19 cellular contexts compared by ENCODE assay signal in genomic region chr10:127198307-127198706, GRCh38. TPM values are rescaled to one million over a fixed set of nuclear protein-coding genes. Genes with fewer than 3 reads are reported as not detected.
DNase-seq lines count a peak whose midpoint lies in the region; ATAC-seq and TF ChIP-seq lines count a peak whose summit lies in the region.
"Had no signal": no experiment of that assay in that cellular context is flagged by ENCODE, and none has a peak within 500 bp of the region (broad histone marks: within the 10 kb centered on the region; RNA-seq: fewer than 3 reads in every experiment).

No MANE protein-coding gene starts in this region.

- H3K27me3 ChIP-seq in left ventricle myocardium inferior (ENCODE audit: low read depth) (peaks cover 21% of the 10 kb centered on the region), SK-N-SH (ENCODE audit: insufficient read depth) (no peaks in the 10 kb centered on the region), tibial nerve (peaks cover 0 to 6% of the 10 kb centered on the region in 2 donors), lower lobe of right lung (ENCODE audit: low read depth) (peaks cover 25% of the 10 kb centered on the region)
- H3K27me3 ChIP-seq: ascending aorta had no signal

- H3F3A ChIP-seq in SK-N-SH (replicated peaks; ENCODE audit: insufficient read depth), result peaks cover 5% of the 10 kb centered on the region

- H3K4me1 ChIP-seq in left ventricle myocardium inferior (peaks cover 25% of the 10 kb centered on the region), SK-N-SH (ENCODE audit: control insufficient read depth in 1 of 2, insufficient read depth in 2 of 2, low read depth in 1 of 2, low read length in 1 of 2) (peaks cover 0 to 10% of the 10 kb centered on the region in 2 experiments; a peak in 1 of 4 replicates), tibial nerve (peaks cover 0 to 20% (median 10%) of the 10 kb centered on the region in 4 donors), lower lobe of right lung (peaks cover 17% of the 10 kb centered on the region)

- H2AFZ ChIP-seq in SK-N-SH (ENCODE audit: low read depth), result no peak overlapping the region

- no peak overlapping the region for H3K4me2 ChIP-seq in SK-N-SH

- TF ChIP-seq EP300 in SK-N-SH (IDR thresholded peaks at IDR 0.05; ENCODE audit: borderline replicate concordance in 1 of 2, low read depth in 1 of 2, low read length in 1 of 2), result no peak
- TF ChIP-seq EP300 in tibial nerve (IDR thresholded peaks at IDR 0.05), result no peak

- peaks cover 38% of the 10 kb centered on the region for H4K20me1 ChIP-seq in SK-N-SH (ENCODE audit: insufficient read depth)

- H3K4me3 ChIP-seq in left ventricle myocardium inferior (no peak overlapping the region), SK-N-SH (ENCODE audit: low read depth in 2 of 2, low read length in 1 of 2) (no peak overlapping the region), fibroblast of villous mesenchyme (ENCODE audit: low read depth, low read length) (no peak overlapping the region), tibial nerve (no peak overlapping the region), lower lobe of right lung (no peak overlapping the region)
- H3K4me3 ChIP-seq: ascending aorta had no signal

- no peak overlapping the region for H3K9ac ChIP-seq in SK-N-SH

- no peaks in the 10 kb centered on the region for H3K36me3 ChIP-seq in left ventricle myocardium inferior
- H3K36me3 ChIP-seq in SK-N-SH (replicated peaks in 1 of 2; ENCODE audit: control insufficient read depth in 1 of 2, insufficient read depth in 2 of 2, low read length in 1 of 2), result no peaks in the 10 kb centered on the region
- H3K36me3 ChIP-seq in tibial nerve, result peaks cover 0 to 11% (median 0%) of the 10 kb centered on the region in 3 donors
- no peaks in the 10 kb centered on the region for H3K36me3 ChIP-seq in lower lobe of right lung
- H3K36me3 ChIP-seq: ascending aorta, neutrophil had no signal

- H3K9me2 ChIP-seq in SK-N-SH, result no peaks in the 10 kb centered on the region

- 98% methylated on average over 5 of the region's 5 CpGs for WGBS in SK-N-SH (ENCODE audit: low lambda C conversion rate)
- WGBS in tibial nerve, 2 donors, result 96% methylated on average over 5 of the region's 5 CpGs

- CTCF ChIA-PET in SK-N-SH (lab: Yijun Ruan, JAX), result interaction anchor here (1.2 to 6.6 kb wide), 4 partner anchors 9 to 656 kb away, joined by 5 to 29 read pairs (median 6); no protein-coding TSS in a partner anchor

- peak; percentile 12 for TF ChIP-seq CTCF in left ventricle myocardium inferior (IDR thresholded peaks at IDR 0.05; ENCODE audit: borderline replicate concordance)
- peak; percentile 33 for TF ChIP-seq CTCF in SK-N-SH (IDR thresholded peaks at IDR 0.05)
- peak; percentile 8 for TF ChIP-seq CTCF in fibroblast of villous mesenchyme (IDR thresholded peaks at IDR 0.05; ENCODE audit: insufficient read depth, low read depth, low read length)
- TF ChIP-seq CTCF in tibial nerve (IDR thresholded peaks at IDR 0.05), result no peak
- TF ChIP-seq CTCF in lower lobe of right lung (IDR thresholded peaks at IDR 0.05), result no peak

- no peaks in the 10 kb centered on the region for H3K79me2 ChIP-seq in SK-N-SH (ENCODE audit: insufficient read depth)

- no peak for ATAC-seq in left ventricle myocardium superior
- ATAC-seq in lower lobe of right lung, result no peak
- ATAC-seq in HG02759 (IDR thresholded peaks at IDR 0.05; ENCODE audit: unreplicated experiment), result no peak
- ATAC-seq: activated CD8-positive, alpha-beta memory T cell treated with anti-CD3 and anti-CD28 coated beads, Interleukin-2, amount 10 ng/mL, durations not matched to agents 7 days and 5 days; sciatic nerve had no signal

- POLR2A ChIA-PET in SK-N-SH (lab: Yijun Ruan, JAX), result no interaction called here

- TF ChIP-seq RAD21 in SK-N-SH (IDR thresholded peaks at IDR 0.05; ENCODE audit: low read length), result peak; percentile 24; the same call in 1 of the 2 replicates

- TF ChIP-seq POLR2A in tibial nerve (IDR thresholded peaks at IDR 0.05), result no peak

- intact Hi-C loops in left ventricle myocardium inferior (cut with micrococcal nuclease) (no loop called here), left ventricle myocardium superior (cut with micrococcal nuclease) (no loop called here), lower lobe of right lung (cut with DNase I) (no loop called here)

- DNase-seq in left ventricle myocardium inferior (no peak), left ventricle myocardium superior (no peak), SK-N-SH (no peak), fibroblast of villous mesenchyme (ENCODE audit: low read depth) (no peak), tibial nerve (ENCODE audit: low spot score in 2 of 2) (no peak), T-helper 9 cell (no peak), lower lobe of right lung (no peak)
- DNase-seq: activated CD4-positive, alpha-beta T cell treated with anti-CD3 and anti-CD28 coated beads for 1 hour; activated CD8-positive, alpha-beta memory T cell treated with anti-CD3 and anti-CD28 coated beads, Interleukin-2, amount 10 ng/mL, durations not matched to agents 7 days and 5 days; activated gamma-delta T cell; NCI-H1105; SHP77; substantia nigra had no signal

- H3K27ac ChIP-seq in left ventricle myocardium inferior (replicated peaks) (no peak overlapping the region), SK-N-SH (ENCODE audit: low read depth in 2 of 2, low read length in 1 of 2) (no peak overlapping the region), tibial nerve (no peak overlapping the region), lower lobe of right lung (no peak overlapping the region)
- H3K27ac ChIP-seq: ascending aorta, neutrophil had no signal

- H3K9me3 ChIP-seq in left ventricle myocardium inferior (replicated peaks), result no peaks in the 10 kb centered on the region
- H3K9me3 ChIP-seq in SK-N-SH, result no peaks in the 10 kb centered on the region
- H3K9me3 ChIP-seq in tibial nerve, result no peaks in the 10 kb centered on the region
- no peaks in the 10 kb centered on the region for H3K9me3 ChIP-seq in lower lobe of right lung
- H3K9me3 ChIP-seq: ascending aorta, neutrophil had no signal

TF ChIP-seq in SK-N-SH, 30 proteins besides CTCF, POLR2A, EP300 and RAD21:
- TF ChIP-seq CHD2 (IDR thresholded peaks at IDR 0.05; ENCODE audit: low read length, partially characterized antibody) (no peak), RCOR1 (IDR thresholded peaks at IDR 0.05; ENCODE audit: low read length) (no peak), MEF2A (IDR thresholded peaks at IDR 0.05; ENCODE audit: borderline replicate concordance, low read depth) (no peak), MAX (IDR thresholded peaks at IDR 0.05; ENCODE audit: low read depth) (no peak), USF1 (IDR thresholded peaks at IDR 0.05; ENCODE audit: borderline replicate concordance, low read depth) (no peak), MXI1 (IDR thresholded peaks at IDR 0.05; ENCODE audit: low read depth, low read length) (no peak)
- TF ChIP-seq, protein P1, sequence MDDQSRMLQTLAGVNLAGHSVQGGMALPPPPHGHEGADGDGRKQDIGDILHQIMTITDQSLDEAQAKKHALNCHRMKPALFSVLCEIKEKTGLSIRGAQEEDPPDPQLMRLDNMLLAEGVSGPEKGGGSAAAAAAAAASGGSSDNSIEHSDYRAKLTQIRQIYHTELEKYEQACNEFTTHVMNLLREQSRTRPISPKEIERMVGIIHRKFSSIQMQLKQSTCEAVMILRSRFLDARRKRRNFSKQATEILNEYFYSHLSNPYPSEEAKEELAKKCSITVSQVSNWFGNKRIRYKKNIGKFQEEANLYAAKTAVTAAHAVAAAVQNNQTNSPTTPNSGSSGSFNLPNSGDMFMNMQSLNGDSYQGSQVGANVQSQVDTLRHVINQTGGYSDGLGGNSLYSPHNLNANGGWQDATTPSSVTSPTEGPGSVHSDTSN (IDR thresholded peaks at IDR 0.05), result no peak
- TF ChIP-seq, protein P2, sequence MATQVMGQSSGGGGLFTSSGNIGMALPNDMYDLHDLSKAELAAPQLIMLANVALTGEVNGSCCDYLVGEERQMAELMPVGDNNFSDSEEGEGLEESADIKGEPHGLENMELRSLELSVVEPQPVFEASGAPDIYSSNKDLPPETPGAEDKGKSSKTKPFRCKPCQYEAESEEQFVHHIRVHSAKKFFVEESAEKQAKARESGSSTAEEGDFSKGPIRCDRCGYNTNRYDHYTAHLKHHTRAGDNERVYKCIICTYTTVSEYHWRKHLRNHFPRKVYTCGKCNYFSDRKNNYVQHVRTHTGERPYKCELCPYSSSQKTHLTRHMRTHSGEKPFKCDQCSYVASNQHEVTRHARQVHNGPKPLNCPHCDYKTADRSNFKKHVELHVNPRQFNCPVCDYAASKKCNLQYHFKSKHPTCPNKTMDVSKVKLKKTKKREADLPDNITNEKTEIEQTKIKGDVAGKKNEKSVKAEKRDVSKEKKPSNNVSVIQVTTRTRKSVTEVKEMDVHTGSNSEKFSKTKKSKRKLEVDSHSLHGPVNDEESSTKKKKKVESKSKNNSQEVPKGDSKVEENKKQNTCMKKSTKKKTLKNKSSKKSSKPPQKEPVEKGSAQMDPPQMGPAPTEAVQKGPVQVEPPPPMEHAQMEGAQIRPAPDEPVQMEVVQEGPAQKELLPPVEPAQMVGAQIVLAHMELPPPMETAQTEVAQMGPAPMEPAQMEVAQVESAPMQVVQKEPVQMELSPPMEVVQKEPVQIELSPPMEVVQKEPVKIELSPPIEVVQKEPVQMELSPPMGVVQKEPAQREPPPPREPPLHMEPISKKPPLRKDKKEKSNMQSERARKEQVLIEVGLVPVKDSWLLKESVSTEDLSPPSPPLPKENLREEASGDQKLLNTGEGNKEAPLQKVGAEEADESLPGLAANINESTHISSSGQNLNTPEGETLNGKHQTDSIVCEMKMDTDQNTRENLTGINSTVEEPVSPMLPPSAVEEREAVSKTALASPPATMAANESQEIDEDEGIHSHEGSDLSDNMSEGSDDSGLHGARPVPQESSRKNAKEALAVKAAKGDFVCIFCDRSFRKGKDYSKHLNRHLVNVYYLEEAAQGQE (IDR thresholded peaks at IDR 0.05; ENCODE audit: low read depth, low read length), result no peak

RNA-seq across cellular contexts. Expression of gene INSYN2A, which starts 1.9 kb away (rescaled TPM):
- total RNA-seq in left ventricle myocardium inferior (not detected), left ventricle myocardium superior (not detected), fibroblast of villous mesenchyme (under 0.01 TPM in 2 replicates), tibial nerve (under 1 TPM in 3 of 4 donors, not detected in 1; 0.21 to 0.98 (median 0.30) TPM), lower lobe of right lung (not detected)
- 0.19 and 0.28 TPM in 2 replicates for polyA plus RNA-seq in SK-N-SH (2012; rRNA removed)
- 0.21 TPM in 2 replicates for polyA plus RNA-seq in SK-N-SH (2012; cell fraction: cytosol; rRNA removed)
- 0.26 and 0.30 TPM in 2 replicates for polyA plus RNA-seq in SK-N-SH (2012; cell fraction: nucleus; rRNA removed)
- total RNA-seq: activated CD8-positive, alpha-beta memory T cell treated with anti-CD3 and anti-CD28 coated beads, Interleukin-2, amount 10 ng/mL, durations not matched to agents 7 days and 5 days; ascending aorta; mesenteric fat pad; sciatic nerve had no signal
- polyA plus RNA-seq: esophagus had no signal

Comparison
In these comparisons a context has a peak if more than half of its experiments do, and no peak if none do; other contexts are left out.
1. CTCF ChIP-seq: peak in left ventricle myocardium inferior (single experiment), SK-N-SH (single experiment) and fibroblast of villous mesenchyme (single experiment); none in tibial nerve (0 of 5) and lower lobe of right lung (single experiment).